Comparison of ENCODE assay signal across 12 cellular contexts in the genomic region with DNA sequence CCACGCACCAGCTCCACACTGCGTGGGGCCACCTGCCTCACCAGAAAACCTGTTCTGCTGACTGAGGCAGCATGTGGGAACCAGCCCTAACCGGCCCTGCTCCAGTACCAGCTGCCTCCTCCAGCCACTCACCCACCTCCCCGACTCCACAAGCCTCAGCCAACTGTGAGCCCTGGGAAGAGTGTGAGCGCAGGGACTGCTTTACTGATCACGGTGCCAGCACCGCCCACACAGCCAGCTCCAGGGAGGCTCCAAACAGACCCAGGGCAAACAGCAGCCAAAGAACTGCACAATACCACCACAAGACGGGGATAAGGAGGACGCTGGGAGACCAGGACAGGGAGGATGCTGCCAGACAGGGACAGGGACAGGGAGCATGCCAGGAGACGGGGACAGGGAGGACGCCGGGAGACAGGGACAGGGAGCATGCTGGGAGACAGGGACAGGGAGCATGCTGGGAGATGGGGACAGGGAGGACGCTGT. TPM values are rescaled to one million over a fixed set of nuclear protein-coding genes. Genes with fewer than 3 reads are reported as not detected.
DNase-seq lines count a peak whose midpoint lies in the region; ATAC-seq and TF ChIP-seq lines count a peak whose summit lies in the region.
"Had no signal": no experiment of that assay in that cellular context is flagged by ENCODE, and none has a peak within 500 bp of the region (broad histone marks: within the 10 kb centered on the region; RNA-seq: fewer than 3 reads in every experiment).

No MANE protein-coding gene starts in this region.

- no peak for TF ChIP-seq CTCF in tibial nerve (IDR thresholded peaks at IDR 0.05)

- ATAC-seq in HG03095 (IDR thresholded peaks at IDR 0.05; ENCODE audit: unreplicated experiment) = no peak
- ATAC-seq in HG02798 (IDR thresholded peaks at IDR 0.05; ENCODE audit: poor library complexity, unreplicated experiment) = no peak
- no peak for ATAC-seq in GM18517 (IDR thresholded peaks at IDR 0.05; ENCODE audit: unreplicated experiment)
- ATAC-seq: SK-N-SH treated with all-trans-retinoic acid at 6 μM for 48 hours had no signal

- no peak overlapping the region for H3K27ac ChIP-seq in tibial nerve
- H3K27ac ChIP-seq: colonic mucosa had no signal

- H3K36me3 ChIP-seq in tibial nerve = peaks cover 0 to 69% (median 9%) of the 10 kb centered on the region in 3 donors
- H3K36me3 ChIP-seq: colonic mucosa had no signal

- TF ChIP-seq POLR2A in tibial nerve (IDR thresholded peaks at IDR 0.05) = no peak

- H3K4me3 ChIP-seq in tibial nerve = no peak overlapping the region
- H3K4me3 ChIP-seq: colonic mucosa had no signal

- peak; percentile 66 for DNase-seq in AG20443 (ENCODE audit: low spot score)
- DNase-seq in NCI-H146 treated with DMSO at 0.1 percent for 48 hours (lab: John Stamatoyannopoulos, UW; ENCODE audit: unreplicated experiment) = peak; percentile 86
- DNase-seq in cerebellum (ENCODE audit: low spot score) = peak; percentile 75
- DNase-seq in middle frontal gyrus (ENCODE audit: extremely low spot score, low spot score) = peak; percentile 43
- DNase-seq in tibial nerve (ENCODE audit: low spot score in 2 of 2) = no peak
- DNase-seq: CD4-positive, CD25-positive, alpha-beta regulatory T cell; colonic mucosa; NCI-H1930 had no signal

- TF ChIP-seq EP300 in tibial nerve (IDR thresholded peaks at IDR 0.05) = no peak

- WGBS in tibial nerve, 2 donors = 39 to 73% methylated on average over 13 of the region's 13 CpGs

- no peaks in the 10 kb centered on the region for H3K4me1 ChIP-seq in tibial nerve
- H3K4me1 ChIP-seq: colonic mucosa had no signal

- H3K27me3 ChIP-seq in tibial nerve = no peaks in the 10 kb centered on the region
- H3K27me3 ChIP-seq: colonic mucosa had no signal

- H3K9me3 ChIP-seq in tibial nerve = peaks cover 0 to 6% (median 0%) of the 10 kb centered on the region in 4 donors
- H3K9me3 ChIP-seq: colonic mucosa had no signal

RNA-seq across cellular contexts. Expression of gene EIPR1, which starts 28.4 kb away (rescaled TPM):
- 32.0 TPM for total RNA-seq in cerebellum
- 10 to 100 TPM; 24.9 to 46.2 (median 36.3) TPM for total RNA-seq in tibial nerve

RNA-seq across cellular contexts. Expression of gene TRAPPC12, which starts 30.2 kb away (rescaled TPM):
- total RNA-seq in cerebellum (91.9 TPM), tibial nerve (100 to 1,000 TPM; 125 to 157 (median 145) TPM)

Comparison
In these comparisons a context has a peak if more than half of its experiments do, and no peak if none do; other contexts are left out.
1. DNase-seq: peak in AG20443 (single experiment), NCI-H146 treated with DMSO at 0.1 percent for 48 hours (single experiment), cerebellum (single experiment) and middle frontal gyrus (single experiment); none in tibial nerve (0 of 2).